ENCODE assay signal across 1 cellular context in genomic region chr20:10636326-10636818, GRCh38.
TF ChIP-seq lines count a peak whose summit lies in the region.

No MANE protein-coding gene starts in this region.

TF ChIP-seq in IMR-90, 13 proteins besides CTCF, POLR2A, EP300 and RAD21:
- TF ChIP-seq CHD1 (IDR thresholded peaks at IDR 0.05; ENCODE audit: low read depth, low read length) (no peak), RFX5 (IDR thresholded peaks at IDR 0.05; ENCODE audit: low read depth, low read length) (no peak), USF2 (IDR thresholded peaks at IDR 0.05; ENCODE audit: low read depth, low read length) (no peak), MXI1 (IDR thresholded peaks at IDR 0.05; ENCODE audit: borderline replicate concordance, low read depth, low read length) (no peak), SMC3 (IDR thresholded peaks at IDR 0.05; ENCODE audit: low read depth, low read length) (no peak), CEBPB (IDR thresholded peaks at IDR 0.05; ENCODE audit: low read depth, low read length) (no peak)
